18 cellular contexts compared by ENCODE assay signal in the genomic region with DNA sequence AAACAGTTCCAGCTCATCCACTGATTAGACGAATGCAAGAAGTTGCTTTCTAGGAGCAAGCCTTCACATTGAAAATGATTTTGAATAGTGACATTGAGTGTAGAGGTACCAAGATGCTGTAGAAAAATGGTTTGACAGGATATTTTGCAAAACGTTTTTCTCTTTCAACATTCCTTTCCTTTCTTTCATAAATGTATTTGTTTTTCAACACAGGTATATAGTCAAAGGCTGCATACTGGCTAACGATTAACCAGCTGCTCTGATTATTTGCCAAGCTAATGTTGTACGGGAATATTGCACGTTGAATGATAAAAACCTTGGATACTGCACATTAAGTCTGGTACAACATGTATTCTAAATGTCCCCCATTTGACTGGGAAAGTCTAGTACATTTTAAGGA.
"Had no signal": no experiment of that assay in that cellular context is flagged by ENCODE, and none has a peak within 500 bp of the region (broad histone marks: within the 10 kb centered on the region; RNA-seq: fewer than 3 reads in every experiment).

No MANE protein-coding gene starts in this region.

- DNase-seq: activated CD4-positive, alpha-beta T cell treated with anti-CD3 and anti-CD28 coated beads, Interleukin-2, amount 10 ng/mL, durations not matched to agents 24 days and 14 days; activated CD8-positive, alpha-beta memory T cell treated with anti-CD3 and anti-CD28 coated beads, Interleukin-2, amount 50 U/mL, for 4 hours; activated CD8-positive, alpha-beta T cell treated with anti-CD3 and anti-CD28 coated beads, Interleukin-2, amount 10 ng/mL, durations not matched to agents 7 days and 5 days; activated effector memory CD4-positive, alpha-beta T cell treated with Interleukin-2 at 50 U/mL for 16 hours; activated naive CD4-positive, alpha-beta T cell treated with anti-CD3 and anti-CD28 coated beads, Interleukin-2, amount 10 ng/mL, durations not matched to agents 7 days and 5 days; activated naive CD8-positive, alpha-beta T cell treated with anti-CD3 and anti-CD28 coated beads, Interleukin-2, amount 50 U/mL, for 24 hours; activated T-cell treated with anti-CD3 and anti-CD28 coated beads, Interleukin-2, amount 50 U/mL, for 4 hours; anterior cingulate cortex; left ventricle myocardium superior; naive thymus-derived CD4-positive, alpha-beta T cell; ovary; stimulated activated CD4-positive, alpha-beta T cell treated with anti-CD3 and anti-CD28 coated beads, Interleukin-2, amount 100 ng/mL, for 24 hours; stimulated activated naive CD4-positive, alpha-beta T cell treated with Interleukin-2 at 50 U/mL for 16 hours; substantia nigra; T-cell; tibial artery had no signal

- H3K36me3 ChIP-seq: ovary, tibial artery had no signal

- ATAC-seq: activated CD8-positive, alpha-beta T cell treated with anti-CD3 and anti-CD28 coated beads, Interleukin-2, amount 10 ng/mL, durations not matched to agents 7 days and 5 days; activated naive CD8-positive, alpha-beta T cell treated with anti-CD3 and anti-CD28 coated beads, Interleukin-2, amount 50 U/mL, for 24 hours; activated T-cell treated with anti-CD3 and anti-CD28 coated beads, Interleukin-2, amount 50 U/mL, for 4 hours; left ventricle myocardium superior; naive thymus-derived CD4-positive, alpha-beta T cell; T-cell had no signal

- H3K27ac ChIP-seq: coronary artery, ovary, tibial artery had no signal

- H3K9me3 ChIP-seq: ovary, tibial artery had no signal

- H3K27me3 ChIP-seq: ovary, tibial artery had no signal

- H3K4me3 ChIP-seq: coronary artery, ovary, tibial artery had no signal

- FAIRE-seq: frontal cortex had no signal
